In genomic region chr14:97401714-97402113, GRCh38 we compare ENCODE assay signal across 25 cellular contexts.
"Had no signal": no experiment of that assay in that cellular context is flagged by ENCODE, and none has a peak within 500 bp of the region (broad histone marks: within the 10 kb centered on the region; RNA-seq: fewer than 3 reads in every experiment).

No MANE protein-coding gene starts in this region.

- H3K4me1 ChIP-seq: SJCRH30 had no signal

- ATAC-seq: activated CD4-positive, alpha-beta T cell treated with anti-CD3 and anti-CD28 coated beads for 36 hours; activated T-helper 17 cell treated with anti-CD3 and anti-CD28 coated beads, Interleukin-2, amount 50 U/mL, for 72 hours had no signal

- H3K9ac ChIP-seq: SK-N-SH had no signal

- H3K36me3 ChIP-seq: MG63, Peyer's patch, SJCRH30 had no signal

- H3K27me3 ChIP-seq: MG63, Peyer's patch, SJCRH30 had no signal

- H3K9me3 ChIP-seq: MG63, Peyer's patch, SJCRH30, SK-N-SH had no signal

- H3K4me2 ChIP-seq: SK-N-SH had no signal

- FAIRE-seq: astrocyte had no signal

- H3K27ac ChIP-seq: RWPE1, SJCRH30, VCaP had no signal

- H3K4me3 ChIP-seq: MG63, Peyer's patch, SJCRH30 had no signal

- DNase-seq: activated CD4-positive, alpha-beta memory T cell treated with anti-CD3 and anti-CD28 coated beads, Interleukin-2, amount 10 ng/mL, durations not matched to agents 7 days and 5 days; activated CD4-positive, alpha-beta T cell treated with anti-CD3 and anti-CD28 coated beads for 36 hours; activated CD4-positive, alpha-beta T cell treated with anti-CD3 and anti-CD28 coated beads, Interleukin-2, amount 50 U/mL, for 1 hour; activated CD4-positive, CD25-positive, alpha-beta regulatory T cell; activated gamma-delta T cell; activated naive CD4-positive, alpha-beta T cell treated with anti-CD3 and anti-CD28 coated beads for 36 hours; activated T-cell treated with anti-CD3 and anti-CD28 coated beads for 4 hours; activated T-cell treated with anti-CD3 and anti-CD28 coated beads, Interleukin-2, amount 50 U/mL, for 48 hours; amygdala; MG63; MV-4-11; NCI-H1092 treated with DMSO at 0.1 percent for 48 hours; NCI-H1417 treated with DMSO at 0.1 percent for 48 hours; NCI-H1694; NCI-H2029 treated with DMSO at 0.1 percent for 48 hours; NCI-H510A treated with DMSO at 0.1 percent for 48 hours; Right ventricle myocardium superior; SJCRH30; SK-N-SH; T-helper 1 cell had no signal
